Comparison of ENCODE assay signal across 1 cellular context in genomic region chr16:4944333-4945281, GRCh38.
TF ChIP-seq lines count a peak whose summit lies in the region.

No MANE protein-coding gene starts in this region.

TF ChIP-seq in K562, 482 proteins besides CTCF, POLR2A, EP300 and RAD21 (continued from another document):
- TF ChIP-seq ZNF592 (IDR thresholded peaks at IDR 0.05) (no peak), VEZF1 (CRISPR knock-in tag; IDR thresholded peaks at IDR 0.05) (peak; percentile 30), E2F1 (CRISPR knock-in tag; IDR thresholded peaks at IDR 0.05) (no peak), FOSL1 (tag; conservative IDR thresholded peaks at IDR 0.05) (peak; percentile 72), MYNN (IDR thresholded peaks at IDR 0.05) (peak; percentile 65; the same call in 1 of the 2 replicates), MYNN (CRISPR knock-in tag; IDR thresholded peaks at IDR 0.05) (no peak), KAT2B (IDR thresholded peaks at IDR 0.05; ENCODE audit: low read depth, low read length) (no peak), ZBTB7A (IDR thresholded peaks at IDR 0.05; ENCODE audit: borderline replicate concordance, control insufficient read depth, low read depth, low read length) (peak; percentile 73; the same call in 1 of the 2 replicates), JUN (IDR thresholded peaks at IDR 0.05; ENCODE audit: borderline replicate concordance, low read depth, low read length) (peak; percentile 81), JUN (CRISPR knock-in tag; IDR thresholded peaks at IDR 0.05; ENCODE audit: borderline replicate concordance) (no peak), FOS (IDR thresholded peaks at IDR 0.05; ENCODE audit: extremely low read depth, insufficient read length) (peak; percentile 13), SMARCE1 (IDR thresholded peaks at IDR 0.05) (peak; percentile 65)
